In genomic region chr6:132298344-132298949, GRCh38 we compare ENCODE assay signal across 9 cellular contexts.
DNase-seq lines count a peak whose midpoint lies in the region; ATAC-seq and TF ChIP-seq lines count a peak whose summit lies in the region.
"Had no signal": no experiment of that assay in that cellular context is flagged by ENCODE, and none has a peak within 500 bp of the region (broad histone marks: within the 10 kb centered on the region; RNA-seq: fewer than 3 reads in every experiment).

No MANE protein-coding gene starts in this region.

- ATAC-seq in HCT116 = peak; percentile 67
- ATAC-seq in body of pancreas = peak; percentile 48
- no peak for ATAC-seq in T-helper 17 cell

- no peaks in the 10 kb centered on the region for H3K4me1 Mint-ChIP-seq in T-helper 17 cell
- H3K4me1 Mint-ChIP-seq: central memory CD8-positive, alpha-beta T cell had no signal

- H3K4me3 Mint-ChIP-seq in T-helper 17 cell = no peak overlapping the region
- H3K4me3 Mint-ChIP-seq: central memory CD8-positive, alpha-beta T cell had no signal

- no peaks in the 10 kb centered on the region for H4K20me1 ChIP-seq in HCT116 (ENCODE audit: insufficient read depth)

- no peaks in the 10 kb centered on the region for H3K27me3 ChIP-seq in HCT116 (ENCODE audit: insufficient read depth, low read length)
- no peaks in the 10 kb centered on the region for H3K27me3 ChIP-seq in body of pancreas
- H3K27me3 ChIP-seq in layer of hippocampus (ENCODE audit: control insufficient read depth, insufficient read depth, low read length) = no peaks in the 10 kb centered on the region
- no peaks in the 10 kb centered on the region for H3K27me3 ChIP-seq in tibial nerve

- no peak overlapping the region for H3K27ac Mint-ChIP-seq in T-helper 17 cell

- no peaks in the 10 kb centered on the region for H3K36me3 Mint-ChIP-seq in T-helper 17 cell (ENCODE audit: low read depth)

- RAD21 ChIA-PET in HCT116 (lab: Charles Lee; ENCODE audit: low non-redundant PET in 1 of 2, low total read pairs in 2 of 2, uncharacterized antibody in 2 of 2, unreplicated experiment in 2 of 2) = interaction anchor here in 1 of 2 experiments (1.5 kb wide), 1 partner anchor 19 kb away, joined by 10 read pairs; no protein-coding TSS in a partner anchor

- POLR2A ChIA-PET in HCT116 (lab: Charles Lee) = no interaction called here

- no peaks in the 10 kb centered on the region for H3K79me2 ChIP-seq in HCT116 (ENCODE audit: insufficient read depth, low read length)

- H3K4me2 ChIP-seq in HCT116 (ENCODE audit: low read length) = no peak overlapping the region

- peak; percentile 72 to 76 (median 74) for TF ChIP-seq CTCF in HCT116 (IDR thresholded peaks at IDR 0.05 in 2 of 3, conservative IDR thresholded peaks at IDR 0.05 in 1 of 3; ENCODE audit: borderline replicate concordance in 1 of 3, insufficient read depth in 1 of 3, low read depth in 2 of 3, low read length in 2 of 3)
- peak in 6 of 7 experiments; percentile 44 to 62 (median 58) for TF ChIP-seq CTCF in body of pancreas (IDR thresholded peaks at IDR 0.05)
- TF ChIP-seq CTCF in tibial nerve (IDR thresholded peaks at IDR 0.05) = peak; percentile 40 to 56 (median 49)

- DNase-seq in SKM-1 treated with dmso at 0.1 percent for 144 hours (lab: John Stamatoyannopoulos, UW; ENCODE audit: unreplicated experiment) = peak; percentile 48
- no peak for DNase-seq in SKM-1 (lab: John Stamatoyannopoulos, UW; ENCODE audit: unreplicated experiment)
- DNase-seq in HCT116 (ENCODE audit: low read depth, low spot score) = peak; percentile 36
- DNase-seq in NCI-H774 (lab: John Stamatoyannopoulos, UW) = peak; percentile 33
- peak; percentile 21 to 68 (median 56) for DNase-seq in body of pancreas
- peak in 1 of 2 donors; percentile 80 for DNase-seq in tibial nerve (ENCODE audit: low spot score in 2 of 2)
- DNase-seq in T-helper 17 cell = no peak

- H3K27ac ChIP-seq in HCT116 (ENCODE audit: low read depth, low read length) (no peak overlapping the region), body of pancreas (no peak overlapping the region), layer of hippocampus (ENCODE audit: low read depth, low read length) (peak overlapping the region; percentile 57), tibial nerve (no peak overlapping the region)

- H3K9ac ChIP-seq in HCT116 (ENCODE audit: low read length) = no peak overlapping the region

- intact Hi-C loops in HCT116 (cut with micrococcal nuclease) (loop anchor here (1.0 kb wide), 2 partner anchors 19 to 373 kb away; no protein-coding TSS in a partner anchor), body of pancreas (cut with DNase I) (no loop called here)

- TF ChIP-seq RAD21 in HCT116 (IDR thresholded peaks at IDR 0.05; ENCODE audit: low read depth) = peak; percentile 70

- TF ChIP-seq EP300 in tibial nerve (IDR thresholded peaks at IDR 0.05) = no peak

- TF ChIP-seq POLR2A in HCT116 (IDR thresholded peaks at IDR 0.05; ENCODE audit: borderline replicate concordance, extremely low read depth, insufficient read depth, insufficient read length) = no peak
- no peak for TF ChIP-seq POLR2A in body of pancreas (IDR thresholded peaks at IDR 0.05)
- TF ChIP-seq POLR2A in tibial nerve (IDR thresholded peaks at IDR 0.05) = no peak

- H3K9me3 ChIP-seq in HCT116 (ENCODE audit: control insufficient read depth in 1 of 2, insufficient read depth in 1 of 2, low read depth in 1 of 2, low read length in 2 of 2) = no peaks in the 10 kb centered on the region
- no peaks in the 10 kb centered on the region for H3K9me3 ChIP-seq in body of pancreas
- no peaks in the 10 kb centered on the region for H3K9me3 ChIP-seq in tibial nerve
- no peaks in the 10 kb centered on the region for H3K9me3 ChIP-seq in T-helper 17 cell (ENCODE audit: control insufficient read depth, low read length, poor library complexity, severe bottlenecking)

- no peaks in the 10 kb centered on the region for H3K9me2 ChIP-seq in HCT116 (ENCODE audit: insufficient read depth)

- peaks cover 44% of the 10 kb centered on the region for H3K27me3 Mint-ChIP-seq in T-helper 17 cell

- no peaks in the 10 kb centered on the region for H3K36me3 ChIP-seq in HCT116 (ENCODE audit: control insufficient read depth in 1 of 2, insufficient read depth in 2 of 2, low read length in 2 of 2)
- H3K36me3 ChIP-seq in body of pancreas (replicated peaks in 1 of 2; ENCODE audit: insufficient read depth in 1 of 2, low read depth in 2 of 2) = no peaks in the 10 kb centered on the region
- H3K36me3 ChIP-seq in tibial nerve = no peaks in the 10 kb centered on the region

- no peak overlapping the region for H3K4me3 ChIP-seq in HCT116 (replicated peaks in 1 of 2; ENCODE audit: low read depth in 1 of 2, low read length in 2 of 2)
- no peak overlapping the region for H3K4me3 ChIP-seq in body of pancreas
- no peak overlapping the region for H3K4me3 ChIP-seq in tibial nerve

- CTCF ChIA-PET in HCT116 (lab: Charles Lee) = interaction anchor here (0.6 to 3.8 kb wide), 16 partner anchors 9 to 603 kb away, joined by 3 to 46 read pairs (median 5); partner anchors contain the start of gene STX7

- no TSS peak for BruUV-seq in HCT116 (replicated peaks; lab: Mats Ljungman, UMichigan)

- no peaks in the 10 kb centered on the region for H3K4me1 ChIP-seq in HCT116 (ENCODE audit: control insufficient read depth in 1 of 2, insufficient read depth in 2 of 2, low read length in 2 of 2)
- no peaks in the 10 kb centered on the region for H3K4me1 ChIP-seq in body of pancreas
- no peaks in the 10 kb centered on the region for H3K4me1 ChIP-seq in tibial nerve

- no peak overlapping the region for H2AFZ ChIP-seq in HCT116 (ENCODE audit: low read depth, low read length, poor library complexity, severe bottlenecking)

TF ChIP-seq in HCT116, 20 proteins besides CTCF, POLR2A, EP300 and RAD21 (continues in another document):
- TF ChIP-seq REST (IDR thresholded peaks at IDR 0.05; ENCODE audit: low read depth) (no peak), EGR1 (IDR thresholded peaks at IDR 0.05; ENCODE audit: low read depth) (no peak), EZH2phosphoT487 (IDR thresholded peaks at IDR 0.05; ENCODE audit: borderline replicate concordance) (no peak), ZNF274 (IDR thresholded peaks at IDR 0.05; ENCODE audit: low read depth, low read length) (no peak), CEBPB (IDR thresholded peaks at IDR 0.05; ENCODE audit: low read depth) (no peak), POLR2AphosphoS5 (IDR thresholded peaks at IDR 0.05; ENCODE audit: low read depth, low read length) (no peak), SIN3A (IDR thresholded peaks at IDR 0.05; ENCODE audit: low read depth) (no peak), ZFX (IDR thresholded peaks at IDR 0.05) (no peak), ATF3 (IDR thresholded peaks at IDR 0.05) (no peak), SRF (IDR thresholded peaks at IDR 0.05; ENCODE audit: low read depth) (no peak), TCF7L2 (IDR thresholded peaks at IDR 0.05; ENCODE audit: borderline replicate concordance, extremely low read depth, insufficient read depth, insufficient read length) (no peak), FOSL1 (IDR thresholded peaks at IDR 0.05; ENCODE audit: low read depth) (no peak), ZBTB33 (IDR thresholded peaks at IDR 0.05; ENCODE audit: extremely low read depth, insufficient replicate concordance, low read length) (no peak), SP1 (IDR thresholded peaks at IDR 0.05; ENCODE audit: low read depth) (no peak), YY1 (IDR thresholded peaks at IDR 0.05; ENCODE audit: extremely low read depth, insufficient replicate concordance, low read depth, low read length) (no peak), EZH2 (IDR thresholded peaks at IDR 0.05) (no peak), JUND (IDR thresholded peaks at IDR 0.05) (no peak)

Comparison
In these comparisons a context has a peak if more than half of its experiments do, and no peak if none do; other contexts are left out.
1. DNase-seq: peak in SKM-1 treated with dmso at 0.1 percent for 144 hours (single experiment), HCT116 (single experiment), NCI-H774 (single experiment) and body of pancreas (4 of 4); none in SKM-1 (single experiment) and T-helper 17 cell (0 of 3).
2. Peak in every context shown above with its lines, with median percentiles within 50 percentile points of each other: CTCF ChIP-seq.